Comparison of ENCODE assay signal across 8 cellular contexts in the genomic region with DNA sequence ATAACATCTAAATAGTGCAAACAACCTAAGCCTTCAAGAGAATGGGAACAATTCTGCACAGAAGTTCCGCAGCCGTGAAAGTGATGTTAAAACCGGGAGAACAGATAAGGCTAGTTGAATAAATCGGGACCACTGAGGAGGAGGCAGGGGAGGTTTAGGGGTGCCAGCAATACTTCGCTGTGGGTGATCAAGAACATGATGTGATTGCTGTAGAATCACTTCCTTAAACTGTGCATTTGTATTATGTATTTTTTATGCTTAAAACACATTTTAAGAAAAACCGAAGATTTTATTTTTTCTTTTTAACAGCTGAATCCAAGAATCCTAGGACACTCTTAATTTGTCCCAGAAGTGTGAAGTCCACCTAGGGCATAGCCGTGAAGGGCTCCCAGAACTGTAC. TPM values are rescaled to one million over a fixed set of nuclear protein-coding genes. Genes with fewer than 3 reads are reported as not detected.
DNase-seq lines count a peak whose midpoint lies in the region; ATAC-seq and TF ChIP-seq lines count a peak whose summit lies in the region.

No MANE protein-coding gene starts in this region.

- in situ Hi-C loops in KBM-7 (cut with MboI; ENCODE audit: low pct_unique_long_range_greater_than_20kb, low sequenced_read_pairs) = loop anchor here (25.0 kb wide), 1 partner anchor 506 kb away; a partner anchor contains a TSS

- H3K4me3 ChIP-seq in HL-60 (replicated peaks; ENCODE audit: insufficient read depth, low read length) (peak overlapping the region; percentile 41), epithelial cell of proximal tubule (ENCODE audit: low read depth, low read length) (peak overlapping the region; percentile 55), retinal pigment epithelial cell (ENCODE audit: low read length) (peak overlapping the region; percentile 53), aorta (ENCODE audit: low read length in 2 of 2) (peak overlapping the region in 1 of 2 donors; percentile 8)

- H3K27ac ChIP-seq in HL-60 (replicated peaks) (no peak overlapping the region), aorta (ENCODE audit: low read depth in 1 of 2, low read length in 2 of 2) (no peak overlapping the region)

- no peaks in the 10 kb centered on the region for H3K4me1 ChIP-seq in aorta (ENCODE audit: control insufficient read depth in 1 of 2, insufficient read depth in 2 of 2, low read length in 2 of 2)

- no peaks in the 10 kb centered on the region for H3K36me3 ChIP-seq in aorta (ENCODE audit: control insufficient read depth in 1 of 2, insufficient read depth in 2 of 2, low read length in 1 of 2)

- intact Hi-C loops in aorta (cut with DNase I) = loop anchor here (10.0 kb wide), 4 partner anchors 753 to 1483 kb away; no protein-coding TSS in a partner anchor

- 64 to 67% methylated on average over 7 of the region's 7 CpGs for WGBS in aorta, 2 donors

- ATAC-seq in GM18502 (IDR thresholded peaks at IDR 0.05; ENCODE audit: poor library complexity, unreplicated experiment) = peak; percentile 8
- ATAC-seq in aorta (ENCODE audit: low FRiP score) = no peak

- no peaks in the 10 kb centered on the region for H3K9me3 ChIP-seq in aorta (ENCODE audit: control insufficient read depth, low read length)

- DNase-seq in HL-60 (ENCODE audit: low read depth in 1 of 2, low spot score in 1 of 2) (no peak), epithelial cell of proximal tubule (ENCODE audit: low read depth) (no peak), retinal pigment epithelial cell (ENCODE audit: low read depth) (no peak), NCI-H128 (lab: John Stamatoyannopoulos, UW; ENCODE audit: unreplicated experiment) (no peak), aorta (no peak), RKO (ENCODE audit: low spot score) (no peak), KBM-7 (no peak)

- TF ChIP-seq CTCF in HL-60 (IDR thresholded peaks at IDR 0.05; ENCODE audit: insufficient read depth, low read length) (no peak), epithelial cell of proximal tubule (conservative IDR thresholded peaks at IDR 0.05; ENCODE audit: low read depth, low read length) (no peak), retinal pigment epithelial cell (conservative IDR thresholded peaks at IDR 0.05; ENCODE audit: low read depth, low read length) (no peak)

- H3K27me3 ChIP-seq in HL-60 (ENCODE audit: insufficient read depth, poor library complexity, severe bottlenecking) (peaks cover 11% of the 10 kb centered on the region), aorta (ENCODE audit: control insufficient read depth in 1 of 2, insufficient read depth in 2 of 2, low read length in 1 of 2) (no peaks in the 10 kb centered on the region)

RNA-seq across cellular contexts. Expression of a gene that starts 33.6 kb away (rescaled TPM):
- total RNA-seq in epithelial cell of proximal tubule = 3.8 and 6.5 TPM in 2 replicates
- 10 to 100 TPM; 11.4 to 17.9 TPM for total RNA-seq in aorta
- polyA plus RNA-seq in aorta = 10 to 100 TPM in 1 of 2 donors, 1 to 10 TPM in 1; 2.8 to 33.9 TPM
